28 cellular contexts compared by ENCODE assay signal in genomic region chr20:9311132-9311531, GRCh38.
DNase-seq lines count a peak whose midpoint lies in the region; ATAC-seq and TF ChIP-seq lines count a peak whose summit lies in the region.
"Had no signal": no experiment of that assay in that cellular context is flagged by ENCODE, and none has a peak within 500 bp of the region (broad histone marks: within the 10 kb centered on the region; RNA-seq: fewer than 3 reads in every experiment).

No MANE protein-coding gene starts in this region.

- H3K4me3 ChIP-seq in SK-N-SH (ENCODE audit: low read depth in 2 of 2, low read length in 1 of 2), result no peak overlapping the region
- H3K4me3 ChIP-seq: gastroesophageal sphincter, mucosa of descending colon, neural progenitor cell, prostate gland, transverse colon had no signal

- H3K9me3 Mint-ChIP-seq in H9, result peaks cover 0 to 9% of the 10 kb centered on the region in 2 experiments; a peak in 3 of 5 replicates
- no peaks in the 10 kb centered on the region for H3K9me3 Mint-ChIP-seq in activated T-cell treated with anti-CD3 and anti-CD28 coated beads, Interleukin-2, amount 50 U/mL, for 24 hours
- H3K9me3 Mint-ChIP-seq: activated CD8-positive, alpha-beta T cell treated with anti-CD3 and anti-CD28 coated beads for 36 hours had no signal

- H3K27ac ChIP-seq in H9 (ENCODE audit: insufficient read length, low read depth, low read length) (no peak overlapping the region), SK-N-SH (ENCODE audit: low read depth in 2 of 2, low read length in 1 of 2) (peak overlapping the region; percentile 46 to 76; a peak in 3 of 4 replicates)
- H3K27ac ChIP-seq: gastroesophageal sphincter, neural progenitor cell, prostate gland, transverse colon had no signal

- no peak overlapping the region for H3K4ac ChIP-seq in H9 (ENCODE audit: low read depth, low read length)

- no CpG with 5 or more reads among the region's 1 CpG for WGBS in H9 (ENCODE audit: extremely low coverage, insufficient read length, low lambda C conversion rate)
- WGBS in SK-N-SH (ENCODE audit: low lambda C conversion rate), result 88% methylated on average over 1 of the region's 1 CpG

- H3K9ac ChIP-seq in H9 (ENCODE audit: extremely low read depth, insufficient read length, low read length) (no peak overlapping the region), SK-N-SH (no peak overlapping the region)
- H3K9ac ChIP-seq: neural progenitor cell had no signal

- H3K27ac Mint-ChIP-seq in H9, result peak overlapping the region; percentile 42 to 83 (median 67); a peak in 4 of 7 replicates
- no peak overlapping the region for H3K27ac Mint-ChIP-seq in activated T-cell treated with anti-CD3 and anti-CD28 coated beads, Interleukin-2, amount 50 U/mL, for 24 hours
- H3K27ac Mint-ChIP-seq: activated CD8-positive, alpha-beta T cell treated with anti-CD3 and anti-CD28 coated beads for 36 hours; brain; CD8-positive, alpha-beta memory T cell; IgD-negative memory B cell; neural progenitor cell had no signal

- H3K27me3 ChIP-seq in H9 (ENCODE audit: insufficient read depth, low read length) (no peaks in the 10 kb centered on the region), SK-N-SH (ENCODE audit: insufficient read depth) (no peaks in the 10 kb centered on the region)
- H3K27me3 ChIP-seq: gastroesophageal sphincter, neural progenitor cell, transverse colon had no signal

- DNase-seq in H9 (no peak), SK-N-SH (no peak), fibroblast of peridontal ligament (ENCODE audit: extremely low read depth) (peak; percentile 24), renal cortical epithelial cell (ENCODE audit: low read depth) (peak; percentile 27)
- no peak for DNase-seq in activated T-cell treated with anti-CD3 and anti-CD28 coated beads, Interleukin-2, amount 50 U/mL, for 24 hours
- DNase-seq: activated CD8-positive, alpha-beta T cell treated with anti-CD3 and anti-CD28 coated beads for 36 hours; activated gamma-delta T cell; activated T-cell treated with anti-CD3 and anti-CD28 coated beads for 4 hours; AML-193; CD8-positive, alpha-beta memory T cell; effector CD4-positive, alpha-beta T cell; GF-D8; H7; hypothalamus; mucosa of descending colon; NCI-H2081 treated with DMSO at 0.1 percent for 48 hours; NCI-H82; SHP77 treated with DMSO at 0.1 percent for 48 hours; stimulated activated CD8-positive, alpha-beta memory T cell treated with anti-CD3 and anti-CD28 coated beads, Interleukin-4, amount 100 ng/mL, for 48 hours; transverse colon had no signal

- no peaks in the 10 kb centered on the region for H3K79me2 ChIP-seq in H9 (ENCODE audit: insufficient read depth, low read length)
- H3K79me2 ChIP-seq in SK-N-SH (ENCODE audit: insufficient read depth), result no peaks in the 10 kb centered on the region

- H3K9me3 ChIP-seq in H9 (ENCODE audit: control insufficient read depth, low read depth, low read length), result no peaks in the 10 kb centered on the region
- H3K9me3 ChIP-seq in SK-N-SH, result no peaks in the 10 kb centered on the region
- H3K9me3 ChIP-seq: gastroesophageal sphincter, mucosa of descending colon, prostate gland, transverse colon had no signal

- no peaks in the 10 kb centered on the region for H3K9me2 ChIP-seq in SK-N-SH

- H3K4me1 ChIP-seq in H9 (ENCODE audit: insufficient read depth, low read length) (no peaks in the 10 kb centered on the region; the same call in 1 of the 2 replicates), SK-N-SH (ENCODE audit: control insufficient read depth in 1 of 2, insufficient read depth in 2 of 2, low read depth in 1 of 2, low read length in 1 of 2) (peaks cover 0 to 9% of the 10 kb centered on the region in 2 experiments; a peak in 2 of 4 replicates)
- H3K4me1 ChIP-seq: neural progenitor cell, prostate gland, transverse colon had no signal

- no peaks in the 10 kb centered on the region for H3K23me2 ChIP-seq in H9 (ENCODE audit: insufficient read length, low read depth, low read length, poor library complexity, severe bottlenecking)

- H3K23ac ChIP-seq in H9 (ENCODE audit: insufficient read length, low read depth, low read length), result no peak overlapping the region

- H3K4me2 ChIP-seq in H9 (ENCODE audit: insufficient read depth, insufficient read length, low read length) (no peak overlapping the region), SK-N-SH (no peak overlapping the region)
- H3K4me2 ChIP-seq: neural progenitor cell had no signal

- H3K18ac ChIP-seq in H9 (ENCODE audit: insufficient read length, low read depth, low read length), result no peak overlapping the region

- H2BK120ac ChIP-seq in H9 (ENCODE audit: low read depth, low read length, poor library complexity, severe bottlenecking), result no peak overlapping the region

- H2AFZ ChIP-seq in H9 (ENCODE audit: low read length) (no peak overlapping the region), SK-N-SH (ENCODE audit: low read depth) (no peak overlapping the region)
- H2AFZ ChIP-seq: neural progenitor cell had no signal

- H3K79me1 ChIP-seq in H9 (ENCODE audit: insufficient read depth, low read depth, low read length, poor library complexity, severe bottlenecking), result no peaks in the 10 kb centered on the region

- H2BK5ac ChIP-seq in H9 (ENCODE audit: insufficient read length, low read length), result no peak overlapping the region

- no peak overlapping the region for H4K91ac ChIP-seq in H9 (ENCODE audit: insufficient read length, low read depth, low read length)

- H2BK20ac ChIP-seq in H9 (ENCODE audit: low read depth, low read length, poor library complexity, severe bottlenecking), result no peak overlapping the region

- H2BK12ac ChIP-seq in H9 (ENCODE audit: insufficient read length, low read depth, low read length), result no peak overlapping the region

- no peak overlapping the region for H3K4me3 Mint-ChIP-seq in H9
- H3K4me3 Mint-ChIP-seq in activated T-cell treated with anti-CD3 and anti-CD28 coated beads, Interleukin-2, amount 50 U/mL, for 24 hours, result no peak overlapping the region
- H3K4me3 Mint-ChIP-seq: activated CD8-positive, alpha-beta T cell treated with anti-CD3 and anti-CD28 coated beads for 36 hours; brain; CD8-positive, alpha-beta memory T cell; IgD-negative memory B cell; neural progenitor cell had no signal

- POLR2A ChIA-PET in SK-N-SH (lab: Yijun Ruan, JAX), result no interaction called here

- no peak overlapping the region for H2BK15ac ChIP-seq in H9 (ENCODE audit: low read depth, low read length)

- no peak for TF ChIP-seq RAD21 in SK-N-SH (IDR thresholded peaks at IDR 0.05; ENCODE audit: low read length)

- H3K27me3 Mint-ChIP-seq in H9 (ENCODE audit: low read depth), result no peaks in the 10 kb centered on the region
- no peaks in the 10 kb centered on the region for H3K27me3 Mint-ChIP-seq in activated T-cell treated with anti-CD3 and anti-CD28 coated beads, Interleukin-2, amount 50 U/mL, for 24 hours
- H3K27me3 Mint-ChIP-seq: activated CD8-positive, alpha-beta T cell treated with anti-CD3 and anti-CD28 coated beads for 36 hours; CD8-positive, alpha-beta memory T cell; IgD-negative memory B cell had no signal

- H4K8ac ChIP-seq in H9 (replicated peaks; ENCODE audit: insufficient read length, low read depth, low read length), result no peak overlapping the region

- H3F3A ChIP-seq in SK-N-SH (replicated peaks; ENCODE audit: insufficient read depth), result no peaks in the 10 kb centered on the region

- ATAC-seq in GM21786 (IDR thresholded peaks at IDR 0.05; ENCODE audit: unreplicated experiment) (no peak), HG02885 (IDR thresholded peaks at IDR 0.05; ENCODE audit: poor library complexity, unreplicated experiment) (no peak)
- ATAC-seq: activated CD4-positive, CD25-positive, alpha-beta regulatory T cell treated with anti-CD3 and anti-CD28 coated beads, Interleukin-2, amount 50 U/mL, for 24 hours; activated CD8-positive, alpha-beta T cell treated with anti-CD3 and anti-CD28 coated beads for 36 hours; gastroesophageal sphincter; mucosa of descending colon had no signal

- TF ChIP-seq EP300 in SK-N-SH (IDR thresholded peaks at IDR 0.05; ENCODE audit: borderline replicate concordance in 1 of 2, low read depth in 1 of 2, low read length in 1 of 2), result no peak

- H2AK5ac ChIP-seq in H9 (ENCODE audit: insufficient read length, low read length), result no peak overlapping the region

- TF ChIP-seq CTCF in H9 (conservative IDR thresholded peaks at IDR 0.05) (no peak), SK-N-SH (IDR thresholded peaks at IDR 0.05) (no peak)

- peaks cover 12 to 18% of the 10 kb centered on the region in 2 experiments; a peak in 3 of 4 replicates for H3K4me1 Mint-ChIP-seq in H9
- no peaks in the 10 kb centered on the region for H3K4me1 Mint-ChIP-seq in activated T-cell treated with anti-CD3 and anti-CD28 coated beads, Interleukin-2, amount 50 U/mL, for 24 hours (ENCODE audit: low read depth)
- H3K4me1 Mint-ChIP-seq: brain; CD8-positive, alpha-beta memory T cell; IgD-negative memory B cell had no signal

- H3K56ac ChIP-seq in H9 (ENCODE audit: insufficient read length, low read depth, low read length), result no peak overlapping the region

- H3T11ph ChIP-seq in H9 (ENCODE audit: low read length), result no peak overlapping the region

- H4K20me1 ChIP-seq in H9 (ENCODE audit: control insufficient read depth, insufficient read depth, insufficient read length), result no peaks in the 10 kb centered on the region
- H4K20me1 ChIP-seq in SK-N-SH (ENCODE audit: insufficient read depth), result no peaks in the 10 kb centered on the region

- H4K5ac ChIP-seq in H9 (ENCODE audit: insufficient read length, low read depth, low read length), result no peak overlapping the region

- H3K14ac ChIP-seq in H9 (ENCODE audit: insufficient read depth, low read length), result no peak overlapping the region

- H3K36me3 ChIP-seq in SK-N-SH (replicated peaks in 1 of 2; ENCODE audit: control insufficient read depth in 1 of 2, insufficient read depth in 2 of 2, low read length in 1 of 2), result no peaks in the 10 kb centered on the region
- H3K36me3 ChIP-seq: gastroesophageal sphincter, neural progenitor cell, prostate gland, transverse colon had no signal

- CTCF ChIA-PET in SK-N-SH (lab: Yijun Ruan, JAX), result no interaction called here

- H3K36me3 Mint-ChIP-seq in H9 (ENCODE audit: insufficient read depth in 1 of 3, low read depth in 3 of 3), result peaks cover 0 to 9% (median 0%) of the 10 kb centered on the region in 3 experiments; a peak in 4 of 7 replicates
- no peaks in the 10 kb centered on the region for H3K36me3 Mint-ChIP-seq in activated T-cell treated with anti-CD3 and anti-CD28 coated beads, Interleukin-2, amount 50 U/mL, for 24 hours (ENCODE audit: low read depth)
- H3K36me3 Mint-ChIP-seq: CD8-positive, alpha-beta memory T cell had no signal

TF ChIP-seq in SK-N-SH, 30 proteins besides CTCF, POLR2A, EP300 and RAD21:
- no peak for TF ChIP-seq POLR2AphosphoS5 (IDR thresholded peaks at IDR 0.05; ENCODE audit: low read depth, low read length)
- TF ChIP-seq GATA2 (CRISPR knock-in tag; IDR thresholded peaks at IDR 0.05), result no peak
- TF ChIP-seq, protein P1, sequence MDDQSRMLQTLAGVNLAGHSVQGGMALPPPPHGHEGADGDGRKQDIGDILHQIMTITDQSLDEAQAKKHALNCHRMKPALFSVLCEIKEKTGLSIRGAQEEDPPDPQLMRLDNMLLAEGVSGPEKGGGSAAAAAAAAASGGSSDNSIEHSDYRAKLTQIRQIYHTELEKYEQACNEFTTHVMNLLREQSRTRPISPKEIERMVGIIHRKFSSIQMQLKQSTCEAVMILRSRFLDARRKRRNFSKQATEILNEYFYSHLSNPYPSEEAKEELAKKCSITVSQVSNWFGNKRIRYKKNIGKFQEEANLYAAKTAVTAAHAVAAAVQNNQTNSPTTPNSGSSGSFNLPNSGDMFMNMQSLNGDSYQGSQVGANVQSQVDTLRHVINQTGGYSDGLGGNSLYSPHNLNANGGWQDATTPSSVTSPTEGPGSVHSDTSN (IDR thresholded peaks at IDR 0.05), result 0 out of 2 replicates have a peak, but pooled peaks have one; percentile 9

Comparison
In these comparisons a context has a peak if more than half of its experiments do, and no peak if none do; other contexts are left out.
1. DNase-seq: peak in fibroblast of peridontal ligament (single experiment) and renal cortical epithelial cell (single experiment); none in H9 (single experiment), SK-N-SH (single experiment) and activated T-cell treated with anti-CD3 and anti-CD28 coated beads, Interleukin-2, amount 50 U/mL, for 24 hours (single experiment).